In the genomic region with DNA sequence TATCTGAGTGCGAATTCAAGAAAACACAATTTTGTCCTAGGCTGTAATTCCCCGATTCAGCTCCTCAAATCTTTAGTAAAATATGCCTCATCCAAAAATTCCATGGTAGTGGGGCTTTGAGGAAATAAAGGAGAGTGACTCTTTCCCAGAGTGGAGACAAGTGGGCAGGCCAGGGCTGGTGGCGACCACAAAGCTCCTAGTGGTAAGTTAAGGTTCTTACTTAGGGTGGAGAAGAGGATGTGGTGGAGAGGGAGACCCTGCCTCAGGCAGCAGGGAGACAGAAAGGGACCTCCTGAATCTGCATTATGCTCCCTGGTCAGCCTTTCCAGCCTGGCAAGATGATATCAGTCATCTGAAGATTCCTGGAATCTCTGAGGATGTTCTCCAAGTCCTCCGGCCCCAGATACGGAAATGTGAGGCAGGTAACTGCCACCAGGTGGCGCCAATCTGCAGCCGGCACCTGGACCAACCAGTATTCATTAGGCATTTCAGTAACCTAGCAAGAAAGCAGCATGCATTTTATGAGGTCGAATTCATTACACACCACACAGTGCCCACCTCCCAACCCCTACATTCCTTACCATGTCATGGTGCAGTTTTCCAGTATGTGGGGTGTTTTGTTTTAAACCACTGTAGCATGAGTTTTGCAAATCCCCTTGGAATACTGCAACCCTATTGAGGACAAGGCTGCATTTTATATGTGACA, we compare ENCODE assay signal across 9 cellular contexts.
DNase-seq lines count a peak whose midpoint lies in the region; ATAC-seq and TF ChIP-seq lines count a peak whose summit lies in the region.
"Had no signal": no experiment of that assay in that cellular context is flagged by ENCODE, and none has a peak within 500 bp of the region (broad histone marks: within the 10 kb centered on the region; RNA-seq: fewer than 3 reads in every experiment).

No MANE protein-coding gene starts in this region.

- peaks cover 2% of the 10 kb centered on the region for H3K4me1 Mint-ChIP-seq in T-helper 2 cell treated with Interferon-gamma antibody and Interleukin-4, amounts not matched to agents 5 μg/mL and 100 μg/mL, for 36 hours (ENCODE audit: low read depth)
- H3K4me1 Mint-ChIP-seq: activated naive CD4-positive, alpha-beta T cell treated with anti-CD3 and anti-CD28 coated beads, Interleukin-2, amount 50 U/mL, for 24 hours had no signal

- H3K27ac Mint-ChIP-seq in T-helper 2 cell treated with Interferon-gamma antibody and Interleukin-4, amounts not matched to agents 5 μg/mL and 100 μg/mL, for 36 hours: no peak overlapping the region
- H3K27ac Mint-ChIP-seq: activated naive CD4-positive, alpha-beta T cell treated with anti-CD3 and anti-CD28 coated beads, Interleukin-2, amount 50 U/mL, for 24 hours had no signal

- peak; percentile 63 to 84 (median 65) for TF ChIP-seq CTCF in body of pancreas (IDR thresholded peaks at IDR 0.05)

- WGBS in body of pancreas, 2 donors: 46 to 51% methylated on average over 8 of the region's 8 CpGs

- H3K4me1 ChIP-seq in body of pancreas: no peaks in the 10 kb centered on the region

- TF ChIP-seq POLR2A in body of pancreas (IDR thresholded peaks at IDR 0.05): no peak

- ATAC-seq in GM21529 (IDR thresholded peaks at IDR 0.05; ENCODE audit: unreplicated experiment) (peak; percentile 79), body of pancreas (peak; percentile 56)

- H3K36me3 Mint-ChIP-seq in T-helper 2 cell treated with Interferon-gamma antibody and Interleukin-4, amounts not matched to agents 5 μg/mL and 100 μg/mL, for 36 hours (ENCODE audit: low read depth): no peaks in the 10 kb centered on the region

- no peak overlapping the region for H3K4me3 ChIP-seq in body of pancreas

- peak; percentile 24 for DNase-seq in DMS153 treated with DMSO at 0.1 percent for 48 hours (lab: John Stamatoyannopoulos, UW; ENCODE audit: unreplicated experiment)
- DNase-seq in LoVo (ENCODE audit: low spot score): peak; percentile 58
- DNase-seq in T-helper 2 cell treated with Interferon-gamma antibody and Interleukin-4, amounts not matched to agents 5 μg/mL and 100 μg/mL, for 36 hours (ENCODE audit: low spot score): peak; percentile 42
- peak; percentile 44 to 67 (median 56) for DNase-seq in body of pancreas
- peak; percentile 48 for DNase-seq in kidney glomerular epithelial cell (lab: John Stamatoyannopoulos, UW)
- DNase-seq in stimulated activated CD4-positive, alpha-beta T cell treated with anti-CD3 and anti-CD28 coated beads, TNF-alpha, amount 100 ng/mL, for 24 hours (ENCODE audit: low read depth in 3 of 3): peak; percentile 2 to 45 (median 10)
- no peak for DNase-seq in mesenteric fat pad (ENCODE audit: low spot score)

- no peaks in the 10 kb centered on the region for H3K9me3 ChIP-seq in body of pancreas

- H3K36me3 ChIP-seq in body of pancreas (replicated peaks in 1 of 2; ENCODE audit: insufficient read depth in 1 of 2, low read depth in 2 of 2): no peaks in the 10 kb centered on the region

- no peak overlapping the region for H3K27ac ChIP-seq in body of pancreas

- H3K27me3 Mint-ChIP-seq in T-helper 2 cell treated with Interferon-gamma antibody and Interleukin-4, amounts not matched to agents 5 μg/mL and 100 μg/mL, for 36 hours (ENCODE audit: low read depth): peaks cover 8% of the 10 kb centered on the region
- H3K27me3 Mint-ChIP-seq: activated naive CD4-positive, alpha-beta T cell treated with anti-CD3 and anti-CD28 coated beads, Interleukin-2, amount 50 U/mL, for 24 hours had no signal

- no peaks in the 10 kb centered on the region for H3K27me3 ChIP-seq in body of pancreas

- no peak overlapping the region for H3K4me3 Mint-ChIP-seq in T-helper 2 cell treated with Interferon-gamma antibody and Interleukin-4, amounts not matched to agents 5 μg/mL and 100 μg/mL, for 36 hours
- H3K4me3 Mint-ChIP-seq: activated naive CD4-positive, alpha-beta T cell treated with anti-CD3 and anti-CD28 coated beads, Interleukin-2, amount 50 U/mL, for 24 hours had no signal

- no peaks in the 10 kb centered on the region for H3K9me3 Mint-ChIP-seq in T-helper 2 cell treated with Interferon-gamma antibody and Interleukin-4, amounts not matched to agents 5 μg/mL and 100 μg/mL, for 36 hours
- H3K9me3 Mint-ChIP-seq: activated naive CD4-positive, alpha-beta T cell treated with anti-CD3 and anti-CD28 coated beads, Interleukin-2, amount 50 U/mL, for 24 hours had no signal

- intact Hi-C loops in body of pancreas (cut with DNase I): no loop called here
